34 cellular contexts compared by ENCODE assay signal in genomic region chr5:1390333-1390732, GRCh38. TPM values are rescaled to one million over a fixed set of nuclear protein-coding genes. Genes with fewer than 3 reads are reported as not detected.
"Had no signal": no experiment of that assay in that cellular context is flagged by ENCODE, and none has a peak within 500 bp of the region (broad histone marks: within the 10 kb centered on the region; RNA-seq: fewer than 3 reads in every experiment).

No MANE protein-coding gene starts in this region.

- H3K36me3 Mint-ChIP-seq: activated naive CD8-positive, alpha-beta T cell had no signal

- DNase-seq: activated B cell treated with CpG ODN at 0.5 μM for 24 hours; activated CD4-positive, alpha-beta T cell treated with anti-CD3 and anti-CD28 coated beads for 48 hours; activated CD4-positive, alpha-beta T cell treated with anti-CD3 and anti-CD28 coated beads, Interleukin-2, amount 50 U/mL, for 1 hour; activated CD4-positive, alpha-beta T cell treated with anti-CD3 and anti-CD28 coated beads, Interleukin-2, amount 50 U/mL, for 48 hours; activated CD8-positive, alpha-beta memory T cell treated with anti-CD3 and anti-CD28 coated beads for 24 hours; activated CD8-positive, alpha-beta T cell treated with anti-CD3 and anti-CD28 coated beads for 36 hours; activated effector memory CD4-positive, alpha-beta T cell treated with Interleukin-2 at 50 U/mL for 16 hours; activated gamma-delta T cell treated with Interleukin-2 at 50 U/mL for 16 hours; activated naive CD4-positive, alpha-beta T cell treated with anti-CD3 and anti-CD28 coated beads, Interleukin-2, amount 50 U/mL, for 16 hours; activated naive CD4-positive, alpha-beta T cell treated with Interleukin-2 at 50 U/mL for 16 hours; activated T-cell treated with anti-CD3 and anti-CD28 coated beads, Interleukin-2, amount 50 U/mL, for 4 hours; amniotic stem cell; anterior cingulate cortex; brain microvascular endothelial cell; cortex of kidney; dermis blood vessel endothelial cell; effector CD4-positive, alpha-beta T cell; effector memory CD8-positive, alpha-beta T cell; erythroblast; foreskin keratinocyte; gastrocnemius medialis; T-helper 1 cell; T-helper 17 cell; T1000; WERI-Rb-1 had no signal

- FAIRE-seq: astrocyte, bronchial epithelial cell, colon had no signal

- ATAC-seq: activated CD4-positive, CD25-positive, alpha-beta regulatory T cell treated with anti-CD3 and anti-CD28 coated beads, Interleukin-2, amount 50 U/mL, for 24 hours; activated CD8-positive, alpha-beta T cell treated with anti-CD3 and anti-CD28 coated beads for 36 hours; activated T-cell treated with anti-CD3 and anti-CD28 coated beads, Interleukin-2, amount 50 U/mL, for 4 hours; activated T-helper 17 cell treated with anti-CD3 and anti-CD28 coated beads, Interleukin-2, amount 50 U/mL, for 72 hours; effector memory CD8-positive, alpha-beta T cell; foreskin keratinocyte; gastrocnemius medialis; T-helper 17 cell had no signal

- H3K4me3 Mint-ChIP-seq: activated B cell treated with CpG ODN at 0.5 μM for 24 hours; activated CD8-positive, alpha-beta T cell treated with anti-CD3 and anti-CD28 coated beads for 36 hours; activated naive CD8-positive, alpha-beta T cell; activated T-cell treated with anti-CD3 and anti-CD28 coated beads, Interleukin-2, amount 50 U/mL, for 4 hours; activated T-helper 17 cell treated with anti-CD3 and anti-CD28 coated beads, Interleukin-2, amount 50 U/mL, for 72 hours; effector memory CD8-positive, alpha-beta T cell; T-helper 17 cell; T-helper 2 cell treated with Interferon-gamma antibody and Interleukin-4, amounts not matched to agents 5 μg/mL and 100 μg/mL, for 36 hours had no signal

- H3K9me3 ChIP-seq: esophagus muscularis mucosa, gastrocnemius medialis had no signal

- H3K27ac ChIP-seq: brain microvascular endothelial cell, esophagus muscularis mucosa, foreskin keratinocyte, gastrocnemius medialis, WERI-Rb-1 had no signal

- H3K36me3 ChIP-seq: brain microvascular endothelial cell, esophagus muscularis mucosa, gastrocnemius medialis, WERI-Rb-1 had no signal

- H3K4me1 ChIP-seq: foreskin keratinocyte had no signal

- H3K9me3 Mint-ChIP-seq: activated B cell treated with CpG ODN at 0.5 μM for 24 hours; activated CD8-positive, alpha-beta T cell treated with anti-CD3 and anti-CD28 coated beads for 36 hours; activated T-cell treated with anti-CD3 and anti-CD28 coated beads, Interleukin-2, amount 50 U/mL, for 4 hours; activated T-helper 17 cell treated with anti-CD3 and anti-CD28 coated beads, Interleukin-2, amount 50 U/mL, for 72 hours; effector memory CD8-positive, alpha-beta T cell; T-helper 2 cell treated with Interferon-gamma antibody and Interleukin-4, amounts not matched to agents 5 μg/mL and 100 μg/mL, for 36 hours had no signal

- H3K4me3 ChIP-seq: esophagus muscularis mucosa, gastrocnemius medialis had no signal

- H3K27ac Mint-ChIP-seq: activated B cell treated with CpG ODN at 0.5 μM for 24 hours; activated CD8-positive, alpha-beta T cell treated with anti-CD3 and anti-CD28 coated beads for 36 hours; activated naive CD8-positive, alpha-beta T cell; activated T-helper 17 cell treated with anti-CD3 and anti-CD28 coated beads, Interleukin-2, amount 50 U/mL, for 72 hours; T-helper 17 cell; T-helper 2 cell treated with Interferon-gamma antibody and Interleukin-4, amounts not matched to agents 5 μg/mL and 100 μg/mL, for 36 hours had no signal

RNA-seq across cellular contexts. Expression of gene SLC6A3, which starts 54.9 kb away (rescaled TPM):
- total RNA-seq: activated CD8-positive, alpha-beta T cell treated with anti-CD3 and anti-CD28 coated beads for 36 hours; activated T-cell treated with anti-CD3 and anti-CD28 coated beads, Interleukin-2, amount 50 U/mL, for 4 hours; activated T-helper 17 cell treated with anti-CD3 and anti-CD28 coated beads, Interleukin-2, amount 50 U/mL, for 72 hours; bronchial epithelial cell; chondrocyte; dermis blood vessel endothelial cell; foreskin keratinocyte; gastrocnemius medialis; T-helper 17 cell had no signal
- polyA plus RNA-seq: foreskin keratinocyte had no signal
